25 cellular contexts compared by ENCODE assay signal in the genomic region with DNA sequence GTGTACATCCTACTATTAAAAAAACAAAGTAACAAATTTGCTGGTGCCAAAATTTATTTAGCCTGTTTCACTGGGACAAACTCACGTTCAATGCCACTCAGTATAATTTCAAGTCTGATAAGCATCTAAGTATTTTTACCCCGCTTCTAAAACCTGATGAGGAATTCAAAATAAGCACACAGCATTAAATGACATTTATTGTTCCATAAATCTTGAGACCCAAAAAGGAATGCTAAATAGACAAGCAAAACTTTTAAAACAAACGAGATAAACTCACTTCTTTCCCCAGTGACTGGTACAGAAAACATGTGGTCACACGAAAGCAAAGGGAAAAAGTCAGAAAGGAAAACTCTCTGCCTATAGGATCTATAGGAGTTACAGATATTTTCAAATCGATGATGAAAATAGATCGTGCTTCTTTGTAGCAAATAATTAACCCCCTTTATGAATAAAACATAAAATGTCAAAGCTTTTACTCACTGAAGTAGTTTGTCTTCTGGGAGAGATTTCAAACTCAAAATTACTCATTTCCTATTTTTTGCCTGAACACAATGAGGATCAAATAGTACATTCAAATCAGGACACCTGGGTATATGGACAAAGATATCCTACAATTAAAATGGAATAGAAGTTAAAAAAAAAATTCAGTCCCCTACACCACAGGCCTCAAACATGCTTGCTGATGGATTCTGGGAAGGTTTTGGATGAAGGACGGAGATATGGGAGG. TPM values are rescaled to one million over a fixed set of nuclear protein-coding genes. Genes with fewer than 3 reads are reported as not detected.
DNase-seq lines count a peak whose midpoint lies in the region; ATAC-seq, FAIRE-seq and TF ChIP-seq lines count a peak whose summit lies in the region.
"Had no signal": no experiment of that assay in that cellular context is flagged by ENCODE, and none has a peak within 500 bp of the region (broad histone marks: within the 10 kb centered on the region; RNA-seq: fewer than 3 reads in every experiment).

No MANE protein-coding gene starts in this region.

- H2BK120ac ChIP-seq in mesenchymal stem cell (ENCODE audit: low read depth, low read length): no peak overlapping the region

- H3K4me3 ChIP-seq in Caco-2 (ENCODE audit: low read depth, low read length) (no peak overlapping the region), K562 (no peak overlapping the region), mesenchymal stem cell (ENCODE audit: insufficient read depth in 1 of 2, low read depth in 1 of 2, low read length in 2 of 2) (no peak overlapping the region)
- H3K4me3 ChIP-seq: dorsolateral prefrontal cortex, Peyer's patch, SK-N-MC, stomach, transverse colon had no signal

- no peak overlapping the region for H2AFZ ChIP-seq in K562 (ENCODE audit: low read depth, low read length)
- H2AFZ ChIP-seq in mesenchymal stem cell (ENCODE audit: low read depth, low read length): no peak overlapping the region

- TF ChIP-seq EP300 in K562 (IDR thresholded peaks at IDR 0.05; ENCODE audit: low read length): no peak

- H3K79me2 ChIP-seq in K562 (ENCODE audit: control insufficient read depth, insufficient read depth, low read length): no peaks in the 10 kb centered on the region

- no peaks in the 10 kb centered on the region for H3K9me1 ChIP-seq in K562 (ENCODE audit: control insufficient read depth, insufficient read depth, low read length)

- H3K9ac ChIP-seq in K562 (ENCODE audit: insufficient read depth in 1 of 2, low read depth in 2 of 2, low read length in 2 of 2) (no peak overlapping the region), mesenchymal stem cell (ENCODE audit: low read length) (peak overlapping the region; percentile 3)

- TF ChIP-seq CTCF in Caco-2 (IDR thresholded peaks at IDR 0.05; ENCODE audit: insufficient read depth in 1 of 2, low read depth in 1 of 2, low read length in 1 of 2, severe bottlenecking in 1 of 2, unreplicated experiment in 1 of 2) (no peak), K562 (IDR thresholded peaks at IDR 0.05 in 2 of 3, conservative IDR thresholded peaks at IDR 0.05 in 1 of 3; ENCODE audit: insufficient read depth in 2 of 3, low read depth in 1 of 3, low read length in 3 of 3) (no peak)

- POLR2A ChIA-PET in Caco-2 (lab: Charles Lee) (no interaction called here), HEK293T (lab: Yijun Ruan, JAX) (no interaction called here), K562 (lab: Yijun Ruan, JAX) (interaction anchor here (0.6 kb wide), 1 partner anchor 233 kb away, joined by 3 read pairs; no protein-coding TSS in a partner anchor)

- peaks cover 16% of the 10 kb centered on the region for H3K79me1 ChIP-seq in mesenchymal stem cell (replicated peaks; ENCODE audit: low read length, poor library complexity, severe bottlenecking)

- intact Hi-C loops in Caco-2 (cut with micrococcal nuclease; ENCODE audit: unreplicated experiment) (no loop called here), K562 (cut with micrococcal nuclease) (no loop called here)

- H3K27ac ChIP-seq in K562 (ENCODE audit: extremely low read depth, low read depth, low read length) (no peak overlapping the region), mesenchymal stem cell (ENCODE audit: low read length, poor library complexity, severe bottlenecking) (no peak overlapping the region)
- H3K27ac ChIP-seq: Peyer's patch, SK-N-MC, stomach, transverse colon had no signal

- TSS peak; percentile 58 for BruUV-seq in Caco-2 (replicated peaks; lab: Mats Ljungman, UMichigan)
- TSS peak; percentile 33 for BruUV-seq in K562 (replicated peaks; lab: Mats Ljungman, UMichigan)

- H3K18ac ChIP-seq in mesenchymal stem cell (ENCODE audit: low read depth in 1 of 2, low read length in 2 of 2): no peak overlapping the region

- H3K4me2 ChIP-seq in K562 (ENCODE audit: insufficient read depth, low read length): no peak overlapping the region
- H3K4me2 ChIP-seq in mesenchymal stem cell (ENCODE audit: low read length, poor library complexity, severe bottlenecking): no peak overlapping the region

- no peak overlapping the region for H3K23ac ChIP-seq in mesenchymal stem cell (ENCODE audit: low read length in 2 of 2)

- TF ChIP-seq POLR2A in K562 (conservative IDR thresholded peaks at IDR 0.05): no peak

- H4K91ac ChIP-seq in mesenchymal stem cell (ENCODE audit: low read length): no peak overlapping the region

- FAIRE-seq in K562 (lab: Jason Lieb, UNC) (no peak), RCC 7860 (lab: Jason Lieb, UNC) (no peak)
- FAIRE-seq: GM12892 had no signal

- H2BK5ac ChIP-seq in mesenchymal stem cell (ENCODE audit: low read depth, low read length, poor library complexity, severe bottlenecking): no peak overlapping the region

- H3K4ac ChIP-seq in mesenchymal stem cell (ENCODE audit: low read depth in 1 of 2, low read length in 2 of 2): no peak overlapping the region

- no peaks in the 10 kb centered on the region for H4K20me1 ChIP-seq in K562 (replicated peaks; ENCODE audit: control insufficient read depth, insufficient read depth, low read length)

- H3K27ac Mint-ChIP-seq in Caco-2 (ENCODE audit: unreplicated experiment): no peak overlapping the region

- H4K8ac ChIP-seq in mesenchymal stem cell (ENCODE audit: low read length): no peak overlapping the region

- DNase-seq in Caco-2 (no peak), HEK293T (ENCODE audit: extremely low spot score) (no peak), K562 (ENCODE audit: extremely low read depth in 1 of 4, low spot score in 3 of 4) (no peak), mesenchymal stem cell (no peak), GDM1 (lab: John Stamatoyannopoulos, UW) (no peak), RCC 7860 (ENCODE audit: low spot score) (no peak)
- DNase-seq: activated CD8-positive, alpha-beta memory T cell treated with anti-CD3 and anti-CD28 coated beads, Interleukin-2, amount 50 U/mL, for 4 hours; activated gamma-delta T cell treated with Interleukin-2 at 50 U/mL for 16 hours; amygdala; caudate nucleus; DMS79; dorsolateral prefrontal cortex; foreskin melanocyte; GOT3; hippocampal formation; NCI-H1436; NCI-H510A treated with DMSO at 0.1 percent for 48 hours; occipital lobe; Peyer's patch; stimulated activated CD4-positive, alpha-beta T cell treated with anti-CD3 and anti-CD28 coated beads, Interleukin-4, amount 100 ng/mL, for 4 hours; stomach; transverse colon had no signal

- no peaks in the 10 kb centered on the region for H3K27me3 Mint-ChIP-seq in Caco-2 (ENCODE audit: insufficient read depth, unreplicated experiment)

- TF ChIP-seq RAD21 in K562 (CRISPR knock-in tag; conservative IDR thresholded peaks at IDR 0.05 in 1 of 2, IDR thresholded peaks at IDR 0.05 in 1 of 2): no peak

- H3K27me3 ChIP-seq in Caco-2 (replicated peaks; ENCODE audit: control insufficient read depth, insufficient read depth, low read length) (no peaks in the 10 kb centered on the region), K562 (ENCODE audit: control insufficient read depth in 2 of 2, insufficient read depth in 2 of 2, low read length in 2 of 2) (no peaks in the 10 kb centered on the region), mesenchymal stem cell (ENCODE audit: control insufficient read depth in 1 of 2, insufficient read depth in 1 of 2, low read length in 2 of 2) (no peaks in the 10 kb centered on the region)
- H3K27me3 ChIP-seq: dorsolateral prefrontal cortex, Peyer's patch, stomach, transverse colon had no signal

- no peak overlapping the region for H3K4me3 Mint-ChIP-seq in Caco-2 (ENCODE audit: unreplicated experiment)

- CTCF ChIA-PET in Caco-2 (lab: Charles Lee) (no interaction called here), HEK293T (lab: Yijun Ruan, JAX) (interaction anchor here (0.7 kb wide), 1 partner anchor 399 kb away, joined by 6 read pairs; no protein-coding TSS in a partner anchor), K562 (lab: Yijun Ruan, JAX; ENCODE audit: low intra/inter-chr PET ratio) (no interaction called here)

- peaks cover 89% of the 10 kb centered on the region for H3K36me3 Mint-ChIP-seq in Caco-2 (ENCODE audit: insufficient read depth, unreplicated experiment)

- H3K9me3 ChIP-seq in Caco-2 (no peaks in the 10 kb centered on the region), K562 (replicated peaks; ENCODE audit: control insufficient read depth, insufficient read depth, low read depth, low read length) (no peaks in the 10 kb centered on the region), mesenchymal stem cell (ENCODE audit: control insufficient read depth, low read length) (no peaks in the 10 kb centered on the region)
- H3K9me3 ChIP-seq: Peyer's patch, stomach, transverse colon had no signal

- no peaks in the 10 kb centered on the region for H3K9me3 Mint-ChIP-seq in Caco-2 (ENCODE audit: unreplicated experiment)

- in situ Hi-C loops in K562 (cut with MboI): no loop called here

- H3K36me3 ChIP-seq in Caco-2 (ENCODE audit: control insufficient read depth, insufficient read depth, low read length): peaks cover 2% of the 10 kb centered on the region
- H3K36me3 ChIP-seq in K562 (ENCODE audit: control insufficient read depth, insufficient read depth, low read length): peaks cover 79% of the 10 kb centered on the region
- H3K36me3 ChIP-seq in mesenchymal stem cell (ENCODE audit: control insufficient read depth in 1 of 2, insufficient read depth in 2 of 2, low read depth in 1 of 2, low read length in 2 of 2): peaks cover 30 to 83% of the 10 kb centered on the region in 2 experiments

- no peak overlapping the region for H2BK15ac ChIP-seq in mesenchymal stem cell (ENCODE audit: low read depth, poor library complexity, severe bottlenecking)

- H3K4me1 Mint-ChIP-seq in Caco-2 (ENCODE audit: low read depth, unreplicated experiment): no peaks in the 10 kb centered on the region

- H3K4me1 ChIP-seq in Caco-2 (no peaks in the 10 kb centered on the region), K562 (replicated peaks in 1 of 2; ENCODE audit: control insufficient read depth in 2 of 2, insufficient read depth in 2 of 2, low read length in 2 of 2) (peaks cover 0 to 15% of the 10 kb centered on the region in 2 experiments; a peak in 3 of 5 replicates), mesenchymal stem cell (ENCODE audit: control insufficient read depth, insufficient read depth, low read depth, low read length) (peaks cover 3% of the 10 kb centered on the region)
- H3K4me1 ChIP-seq: Peyer's patch, stomach, transverse colon had no signal

- ATAC-seq in K562: no peak
- ATAC-seq in GM19035 (IDR thresholded peaks at IDR 0.05; ENCODE audit: unreplicated experiment): no peak

- no peak overlapping the region for H3K14ac ChIP-seq in mesenchymal stem cell (ENCODE audit: low read length in 2 of 2)

- H2BK12ac ChIP-seq in mesenchymal stem cell (ENCODE audit: low read length in 2 of 2): no peak overlapping the region

- 85% methylated on average over 7 of the region's 7 CpGs for WGBS in K562 (ENCODE audit: insufficient coverage, low coverage, missing lambda C conversion rate)
- WGBS in mesenchymal stem cell: 80% methylated on average over 5 of the region's 7 CpGs

- no peak overlapping the region for H2AK5ac ChIP-seq in mesenchymal stem cell (ENCODE audit: low read length, severe bottlenecking)

RNA-seq across cellular contexts. Expression of gene UBP1, which starts 51.7 kb away (rescaled TPM):
- total RNA-seq in Caco-2 (2022) (87.7 and 90.8 TPM in 2 replicates), K562 (2014; rRNA removed) (46.6 and 56.7 TPM in 2 replicates), K562 (2014; rRNA removed; fragmentation: Illumina TruSeq; extraction: Trizol) (64.0 and 66.0 TPM in 2 replicates), K562 (2015; rRNA removed; fragmentation: Illumina TruSeq; extraction: Trizol) (78.5 and 85.2 TPM in 2 replicates), K562 (2021) (79.6 and 81.0 TPM in 2 replicates)
- total RNA-seq in K562 (2011; cell fraction: chromatin; rRNA removed; ENCODE audit: low replicate concordance): 238 and 355 TPM in 2 replicates
- total RNA-seq in K562 (2011; cell fraction: nucleolus; rRNA removed): 95.6 and 112 TPM in 2 replicates
- 131 and 137 TPM in 2 replicates for total RNA-seq in K562 (2011; cell fraction: nucleoplasm; rRNA removed)
- polyA plus RNA-seq in K562 (2011; rRNA removed) (111 and 139 TPM in 2 replicates), K562 (2014; fragmentation: Illumina TruSeq; extraction: Trizol) (117 and 143 TPM in 2 replicates), K562 (2014; fragmentation: Nextera tagmentation; extraction: Ambion mirVana) (10 to 100 TPM; 13.6 to 17.4 TPM), K562 (2014; rRNA removed) (87.5 and 109 TPM in 2 replicates)
- 33.3 and 46.7 TPM in 2 replicates for polyA plus RNA-seq in K562 (2011; cell fraction: cytosol; rRNA removed)
- polyA plus RNA-seq in K562 (2011; cell fraction: nucleus; rRNA removed): 222 and 235 TPM in 2 replicates
- 42.8 and 72.4 TPM in 2 replicates for polyA plus RNA-seq in K562 (2012)
- 143 and 157 TPM in 2 replicates for polyA minus RNA-seq in K562 (2011; rRNA and poly(A)+ RNA removed)
- 43.0 and 60.2 TPM in 2 replicates for polyA minus RNA-seq in K562 (2011; cell fraction: cytosol; rRNA and poly(A)+ RNA removed)
- polyA minus RNA-seq in K562 (2011; cell fraction: nucleus; rRNA and poly(A)+ RNA removed): 75.7 and 104 TPM in 2 replicates
- polyA plus RNA-seq in mesenchymal stem cell (2013, experiment 1 of 2): 82.8 TPM
- polyA plus RNA-seq in mesenchymal stem cell (2013, experiment 2 of 2): 76.9 TPM
